8 cellular contexts compared by ENCODE assay signal in the genomic region with DNA sequence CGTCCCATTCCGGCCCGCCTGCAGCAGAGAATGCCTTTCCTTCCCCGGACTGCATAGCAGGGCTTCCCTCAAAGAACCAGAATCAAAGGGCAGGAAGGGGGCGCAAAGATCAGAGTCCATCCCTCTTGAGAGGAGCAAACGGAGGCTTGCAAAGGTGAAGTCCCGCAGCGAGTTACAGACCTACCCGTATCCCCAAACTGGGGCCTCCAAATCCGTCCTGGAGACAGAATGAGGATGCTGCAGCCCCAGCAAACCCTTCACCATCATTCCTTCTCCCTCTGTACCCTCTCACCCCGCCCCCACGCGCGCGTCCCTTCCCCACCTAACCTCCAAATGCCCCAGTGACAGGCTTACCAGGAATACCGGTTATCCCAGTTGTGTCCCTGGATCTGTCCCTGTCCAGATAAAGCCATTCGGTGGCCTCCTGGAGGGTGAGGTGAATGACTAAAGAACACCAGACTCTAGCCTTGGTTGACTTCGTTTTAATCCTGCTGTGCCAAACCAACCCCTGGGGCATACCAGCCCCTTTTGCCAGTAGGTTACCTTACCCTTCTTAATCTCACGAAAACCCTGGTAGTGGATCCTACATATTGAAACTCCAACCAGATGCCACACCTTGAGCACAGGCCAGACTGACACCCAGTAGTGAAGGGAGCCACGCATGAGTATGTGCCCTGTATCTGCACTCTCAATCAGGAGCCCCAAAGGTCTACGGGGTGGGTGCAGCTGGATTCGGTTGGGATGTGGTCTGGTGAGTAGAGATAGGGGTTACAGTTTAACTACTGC. TPM values are rescaled to one million over a fixed set of nuclear protein-coding genes. Genes with fewer than 3 reads are reported as not detected.
A peak's percentile ranks its signal among the peaks of the same experiment; 100 is the strongest.
DNase-seq lines count a peak whose midpoint lies in the region; ATAC-seq and TF ChIP-seq lines count a peak whose summit lies in the region.

No MANE protein-coding gene starts in this region.

- H3K27me3 ChIP-seq in CD8-positive, alpha-beta memory T cell (ENCODE audit: insufficient read depth, low read length, poor library complexity, severe bottlenecking): no peaks in the 10 kb centered on the region
- H3K27me3 ChIP-seq in left ventricle myocardium inferior (ENCODE audit: low read depth) (no peaks in the 10 kb centered on the region), Karpas-422 (ENCODE audit: low read length) (no peaks in the 10 kb centered on the region)

- no peak overlapping the region for H3K9ac ChIP-seq in Karpas-422 (ENCODE audit: low read length)

- H3K27ac Mint-ChIP-seq in CD8-positive, alpha-beta memory T cell: peak overlapping the region in 3 of 8 donors; percentile 12 to 55 (median 43)
- no peak overlapping the region for H3K27ac Mint-ChIP-seq in activated T-helper 1 cell treated with anti-CD3 and anti-CD28 coated beads, Interleukin-12 subunit alpha, Interleukin-12 subunit beta, Interleukin-2, Interleukin-4 antibody, amounts not matched to agents 30 ng/mL and 10 ng/mL and 1 ng/mL, durations not matched to agents 14 hours and 24 hours and 36 hours

- no peaks in the 10 kb centered on the region for H3K36me3 ChIP-seq in CD8-positive, alpha-beta memory T cell (ENCODE audit: insufficient read depth, low read length)
- no peaks in the 10 kb centered on the region for H3K36me3 ChIP-seq in left ventricle myocardium inferior
- no peaks in the 10 kb centered on the region for H3K36me3 ChIP-seq in Karpas-422 (ENCODE audit: insufficient read depth, low read length)

- no peaks in the 10 kb centered on the region for H4K20me1 ChIP-seq in Karpas-422 (ENCODE audit: insufficient read depth, low read depth, low read length)

- POLR2A ChIA-PET in CD8-positive, alpha-beta memory T cell (lab: Charles Lee): interaction anchor here (1.0 to 1.9 kb wide), 3 partner anchors 11 to 181 kb away, joined by 3 to 11 read pairs (median 4); a partner anchor contains a TSS

- no peaks in the 10 kb centered on the region for H3K9me3 ChIP-seq in CD8-positive, alpha-beta memory T cell (ENCODE audit: low read length)
- H3K9me3 ChIP-seq in left ventricle myocardium inferior (replicated peaks) (no peaks in the 10 kb centered on the region), Karpas-422 (ENCODE audit: low read length) (no peaks in the 10 kb centered on the region)

- peak overlapping the region; percentile 62 for H3K27ac ChIP-seq in CD8-positive, alpha-beta memory T cell (ENCODE audit: low read depth, low read length)
- H3K27ac ChIP-seq in left ventricle myocardium inferior (replicated peaks) (peak overlapping the region; percentile 99), Karpas-422 (ENCODE audit: low read length) (no peak overlapping the region)

- no peaks in the 10 kb centered on the region for H3K79me2 ChIP-seq in Karpas-422 (ENCODE audit: low read length)

- H3K4me1 ChIP-seq in CD8-positive, alpha-beta memory T cell (ENCODE audit: insufficient read depth, low read length): no peaks in the 10 kb centered on the region
- H3K4me1 ChIP-seq in left ventricle myocardium inferior (peaks cover 54% of the 10 kb centered on the region), Karpas-422 (ENCODE audit: low read length) (no peaks in the 10 kb centered on the region)

- peaks cover 16 to 40% (median 29%) of the 10 kb centered on the region in 3 donors for H3K4me1 Mint-ChIP-seq in CD8-positive, alpha-beta memory T cell
- peaks cover 13% of the 10 kb centered on the region for H3K4me1 Mint-ChIP-seq in activated T-helper 1 cell treated with anti-CD3 and anti-CD28 coated beads, Interleukin-12 subunit alpha, Interleukin-12 subunit beta, Interleukin-2, Interleukin-4 antibody, amounts not matched to agents 30 ng/mL and 10 ng/mL and 1 ng/mL, durations not matched to agents 14 hours and 24 hours and 36 hours (ENCODE audit: low read depth)

- CTCF ChIA-PET in CD8-positive, alpha-beta memory T cell (lab: Charles Lee): interaction anchor here (1.0 to 1.7 kb wide), 2 partner anchors 11 to 79 kb away, joined by 3 to 4 read pairs; no protein-coding TSS in a partner anchor

- no peaks in the 10 kb centered on the region for H3K9me2 ChIP-seq in Karpas-422 (replicated peaks; ENCODE audit: insufficient read depth, low read length)

- H3K27me3 Mint-ChIP-seq in CD8-positive, alpha-beta memory T cell: peaks cover 25 to 44% of the 10 kb centered on the region in 2 donors
- peaks cover 42% of the 10 kb centered on the region for H3K27me3 Mint-ChIP-seq in activated T-helper 1 cell treated with anti-CD3 and anti-CD28 coated beads, Interleukin-12 subunit alpha, Interleukin-12 subunit beta, Interleukin-2, Interleukin-4 antibody, amounts not matched to agents 30 ng/mL and 10 ng/mL and 1 ng/mL, durations not matched to agents 14 hours and 24 hours and 36 hours (ENCODE audit: insufficient read depth)

- no peaks in the 10 kb centered on the region for H3K36me3 Mint-ChIP-seq in CD8-positive, alpha-beta memory T cell
- no peaks in the 10 kb centered on the region for H3K36me3 Mint-ChIP-seq in activated T-helper 1 cell treated with anti-CD3 and anti-CD28 coated beads, Interleukin-12 subunit alpha, Interleukin-12 subunit beta, Interleukin-2, Interleukin-4 antibody, amounts not matched to agents 30 ng/mL and 10 ng/mL and 1 ng/mL, durations not matched to agents 14 hours and 24 hours and 36 hours (ENCODE audit: low read depth)

- no peak overlapping the region for H3K4me2 ChIP-seq in Karpas-422 (ENCODE audit: low read depth, low read length, poor library complexity, severe bottlenecking)

- peak overlapping the region; percentile 68 to 89 (median 83) for H3K4me3 Mint-ChIP-seq in CD8-positive, alpha-beta memory T cell
- peak overlapping the region; percentile 69 for H3K4me3 Mint-ChIP-seq in activated T-helper 1 cell treated with anti-CD3 and anti-CD28 coated beads, Interleukin-12 subunit alpha, Interleukin-12 subunit beta, Interleukin-2, Interleukin-4 antibody, amounts not matched to agents 30 ng/mL and 10 ng/mL and 1 ng/mL, durations not matched to agents 14 hours and 24 hours and 36 hours

- intact Hi-C loops in activated T-helper 1 cell treated with anti-CD3 and anti-CD28 coated beads, Interleukin-12 subunit alpha, Interleukin-12 subunit beta, Interleukin-2, Interleukin-4 antibody, amounts not matched to agents 30 ng/mL and 10 ng/mL and 1 ng/mL, durations not matched to agents 14 hours and 24 hours and 36 hours (cut with micrococcal nuclease): loop anchor here (2.0 kb wide), 1 partner anchor 203 kb away; a partner anchor contains a TSS
- intact Hi-C loops in left ventricle myocardium inferior (cut with micrococcal nuclease): no loop called here

- DNase-seq in CD8-positive, alpha-beta memory T cell: peak in 1 of 5 donors; percentile 30
- DNase-seq in activated T-helper 1 cell treated with anti-CD3 and anti-CD28 coated beads, Interleukin-12 subunit alpha, Interleukin-12 subunit beta, Interleukin-2, Interleukin-4 antibody, amounts not matched to agents 30 ng/mL and 10 ng/mL and 1 ng/mL, durations not matched to agents 14 hours and 24 hours and 36 hours (ENCODE audit: low spot score): no peak
- peak; percentile 12 for DNase-seq in left ventricle myocardium inferior
- DNase-seq in retinal pigment epithelial cell (ENCODE audit: low read depth): no peak
- DNase-seq in Karpas-422: no peak
- DNase-seq in putamen (ENCODE audit: low spot score): no peak
- DNase-seq in hepatic stellate cell (ENCODE audit: low spot score): no peak

- H3K4me3 ChIP-seq in CD8-positive, alpha-beta memory T cell (ENCODE audit: low read length): peak overlapping the region; percentile 36
- H3K4me3 ChIP-seq in left ventricle myocardium inferior (peak overlapping the region; percentile 86), retinal pigment epithelial cell (ENCODE audit: low read length) (peak overlapping the region; percentile 66), Karpas-422 (ENCODE audit: low read length) (no peak overlapping the region)

- TF ChIP-seq CTCF in left ventricle myocardium inferior (IDR thresholded peaks at IDR 0.05; ENCODE audit: borderline replicate concordance) (no peak), retinal pigment epithelial cell (conservative IDR thresholded peaks at IDR 0.05; ENCODE audit: low read depth, low read length) (no peak)

- H2AFZ ChIP-seq in Karpas-422 (ENCODE audit: low read length): no peak overlapping the region

- no peaks in the 10 kb centered on the region for H3K9me3 Mint-ChIP-seq in CD8-positive, alpha-beta memory T cell
- no peaks in the 10 kb centered on the region for H3K9me3 Mint-ChIP-seq in activated T-helper 1 cell treated with anti-CD3 and anti-CD28 coated beads, Interleukin-12 subunit alpha, Interleukin-12 subunit beta, Interleukin-2, Interleukin-4 antibody, amounts not matched to agents 30 ng/mL and 10 ng/mL and 1 ng/mL, durations not matched to agents 14 hours and 24 hours and 36 hours

- ATAC-seq in HG02973 (IDR thresholded peaks at IDR 0.05; ENCODE audit: unreplicated experiment): peak; percentile 9

RNA-seq across cellular contexts. Expression of a gene that starts 1.0 kb away (rescaled TPM):
- total RNA-seq in CD8-positive, alpha-beta memory T cell: 1 to 10 TPM; 1.9 to 2.7 TPM
- polyA plus RNA-seq in CD8-positive, alpha-beta memory T cell: 13.7 TPM
- total RNA-seq in activated T-helper 1 cell treated with anti-CD3 and anti-CD28 coated beads, Interleukin-12 subunit alpha, Interleukin-12 subunit beta, Interleukin-2, Interleukin-4 antibody, amounts not matched to agents 30 ng/mL and 10 ng/mL and 1 ng/mL, durations not matched to agents 14 hours and 24 hours and 36 hours: 0.86 and 1.2 TPM in 2 replicates
- total RNA-seq in left ventricle myocardium inferior: 44.0 TPM
- not detected in 2 replicates for total RNA-seq in Karpas-422 (2014; rRNA removed; shearing (Covaris generic); ENCODE audit: low replicate concordance)

Comparison
In these comparisons a context has a peak if more than half of its experiments do, and no peak if none do; other contexts are left out.
1. RNA of a gene that starts 1.0 kb away (total RNA-seq): 44.0 TPM in left ventricle myocardium inferior (single experiment); 1.9 to 2.7 TPM in CD8-positive, alpha-beta memory T cell, 0.86 to 1.2 TPM in activated T-helper 1 cell treated with anti-CD3 and anti-CD28 coated beads, Interleukin-12 subunit alpha, Interleukin-12 subunit beta, Interleukin-2, Interleukin-4 antibody, amounts not matched to agents 30 ng/mL and 10 ng/mL and 1 ng/mL, durations not matched to agents 14 hours and 24 hours and 36 hours and not detected in Karpas-422; every median in the first group is over 10 times any median in the second.